26 cellular contexts compared by ENCODE assay signal in genomic region chr5:161562446-161562845, GRCh38.
"Had no signal": no experiment of that assay in that cellular context is flagged by ENCODE, and none has a peak within 500 bp of the region (broad histone marks: within the 10 kb centered on the region; RNA-seq: fewer than 3 reads in every experiment).

No MANE protein-coding gene starts in this region.

- H3K4me3 ChIP-seq: ovary, psoas muscle, right lobe of liver, sigmoid colon, stomach, thoracic aorta, thyroid gland, tibial nerve, upper lobe of left lung, vagina had no signal

- H3K27ac ChIP-seq: neutrophil, ovary, parathyroid adenoma, psoas muscle, right lobe of liver, sigmoid colon, stomach, thoracic aorta, thyroid gland, tibial nerve, upper lobe of left lung, vagina had no signal

- H3K79me2 ChIP-seq: parathyroid adenoma had no signal

- H2AFZ ChIP-seq: parathyroid adenoma had no signal

- H3K36me3 ChIP-seq: neutrophil, ovary, right lobe of liver, sigmoid colon, stomach, thoracic aorta, thyroid gland, tibial nerve, upper lobe of left lung, vagina had no signal

- H3K4me1 ChIP-seq: parathyroid adenoma, psoas muscle, right lobe of liver, sigmoid colon, stomach, thyroid gland, tibial nerve, upper lobe of left lung, vagina had no signal

- H3K9ac ChIP-seq: parathyroid adenoma had no signal

- DNase-seq: nephron progenitor cell; nucleus accumbens; ovary; posterior cingulate gyrus; psoas muscle; right cardiac atrium; right lobe of liver; sigmoid colon; small intestine; stimulated activated CD4-positive, alpha-beta T cell treated with anti-CD3 and anti-CD28 coated beads, Interleukin-15, amount 100 ng/mL, for 24 hours; stimulated activated CD4-positive, alpha-beta T cell treated with anti-CD3 and anti-CD28 coated beads, Interleukin-2, amount 100 ng/mL, for 24 hours; stimulated activated CD4-positive, alpha-beta T cell treated with anti-CD3 and anti-CD28 coated beads, Interleukin-2, amount 100 ng/mL, for 48 hours; stimulated activated CD4-positive, alpha-beta T cell treated with anti-CD3 and anti-CD28 coated beads, Interleukin-4, amount 100 ng/mL, for 24 hours; stimulated activated naive B cell treated with anti-CD40 and anti-IgM and Interleukin-4, amounts not matched to agents 10 μg/mL and 1 μg/mL and 100 μg/mL, for 72 hours; stimulated activated naive CD4-positive, alpha-beta T cell treated with Interleukin-2 at 50 U/mL for 16 hours; stomach; thyroid gland; trophoblast cell; upper lobe of left lung had no signal

- ATAC-seq: natural killer cell treated with Interleukin-12 subunit alpha and Interleukin-12 subunit beta and Interleukin-15 and Interleukin-18, amount 100 ng/mL, for 72 hours; psoas muscle; right cardiac atrium; right lobe of liver; stimulated activated effector memory CD8-positive, alpha-beta T cell treated with anti-CD3 and anti-CD28 coated beads, Interleukin-12 subunit alpha, Interleukin-12 subunit beta, amount 100 ng/mL, for 72 hours; stimulated activated naive B cell treated with anti-CD40 and anti-IgM and Interleukin-4, amounts not matched to agents 10 μg/mL and 1 μg/mL and 100 μg/mL, for 72 hours had no signal

- H3K9me3 ChIP-seq: neutrophil, ovary, psoas muscle, right lobe of liver, sigmoid colon, stomach, thoracic aorta, thyroid gland, tibial nerve, upper lobe of left lung, vagina had no signal

- H3K27me3 ChIP-seq: neutrophil, ovary, right lobe of liver, stomach, thyroid gland, tibial nerve, upper lobe of left lung, vagina had no signal
